In the genomic region with DNA sequence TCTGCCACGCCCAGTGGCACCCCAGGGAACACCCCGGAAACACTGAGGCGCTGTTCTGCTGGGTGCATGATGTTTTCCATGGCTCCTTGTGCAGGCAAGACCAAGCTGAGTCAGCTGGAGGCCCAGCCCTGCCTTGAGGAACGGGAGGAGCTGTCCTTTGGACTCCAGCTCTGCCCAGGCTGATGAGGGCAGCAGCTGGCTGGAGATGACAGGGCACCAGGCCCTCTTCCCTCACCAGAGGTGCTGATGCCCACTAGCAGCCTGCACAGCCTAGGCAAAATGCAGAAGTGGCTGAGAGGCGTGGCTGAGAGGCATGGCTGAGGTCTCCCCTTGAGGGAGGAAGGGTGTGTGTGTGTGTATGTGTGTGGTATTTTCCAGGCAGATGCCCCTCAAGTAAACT, we compare ENCODE assay signal across 1 cellular context.
TF ChIP-seq lines count a peak whose summit lies in the region.

No MANE protein-coding gene starts in this region.

TF ChIP-seq in GM12878, 131 proteins besides CTCF, POLR2A, EP300 and RAD21:
- TF ChIP-seq, protein P1, sequence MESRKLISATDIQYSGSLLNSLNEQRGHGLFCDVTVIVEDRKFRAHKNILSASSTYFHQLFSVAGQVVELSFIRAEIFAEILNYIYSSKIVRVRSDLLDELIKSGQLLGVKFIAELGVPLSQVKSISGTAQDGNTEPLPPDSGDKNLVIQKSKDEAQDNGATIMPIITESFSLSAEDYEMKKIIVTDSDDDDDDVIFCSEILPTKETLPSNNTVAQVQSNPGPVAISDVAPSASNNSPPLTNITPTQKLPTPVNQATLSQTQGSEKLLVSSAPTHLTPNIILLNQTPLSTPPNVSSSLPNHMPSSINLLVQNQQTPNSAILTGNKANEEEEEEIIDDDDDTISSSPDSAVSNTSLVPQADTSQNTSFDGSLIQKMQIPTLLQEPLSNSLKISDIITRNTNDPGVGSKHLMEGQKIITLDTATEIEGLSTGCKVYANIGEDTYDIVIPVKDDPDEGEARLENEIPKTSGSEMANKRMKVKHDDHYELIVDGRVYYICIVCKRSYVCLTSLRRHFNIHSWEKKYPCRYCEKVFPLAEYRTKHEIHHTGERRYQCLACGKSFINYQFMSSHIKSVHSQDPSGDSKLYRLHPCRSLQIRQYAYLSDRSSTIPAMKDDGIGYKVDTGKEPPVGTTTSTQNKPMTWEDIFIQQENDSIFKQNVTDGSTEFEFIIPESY (IDR thresholded peaks at IDR 0.05): no peak
- TF ChIP-seq STAT3 (IDR thresholded peaks at IDR 0.05; ENCODE audit: low read depth, low read length) (no peak), SPI1 (IDR thresholded peaks at IDR 0.05; ENCODE audit: borderline replicate concordance, insufficient read depth, low read depth, low read length) (peak; percentile 72; the same call in 1 of the 2 replicates)
